In genomic region chr10:77890097-77890496, GRCh38 we compare ENCODE assay signal across 14 cellular contexts. TPM values are rescaled to one million over a fixed set of nuclear protein-coding genes. Genes with fewer than 3 reads are reported as not detected.
DNase-seq lines count a peak whose midpoint lies in the region; ATAC-seq, FAIRE-seq and TF ChIP-seq lines count a peak whose summit lies in the region.
"Had no signal": no experiment of that assay in that cellular context is flagged by ENCODE, and none has a peak within 500 bp of the region (broad histone marks: within the 10 kb centered on the region; RNA-seq: fewer than 3 reads in every experiment).

No MANE protein-coding gene starts in this region.

- ATAC-seq in natural killer cell, result no peak

- H3K4me3 ChIP-seq in AG04450 (ENCODE audit: low read depth, low read length) (no peak overlapping the region), HUES64 (ENCODE audit: low read length) (no peak overlapping the region), kidney epithelial cell (ENCODE audit: low read depth, low read length) (no peak overlapping the region)
- H3K4me3 ChIP-seq: tibial artery had no signal

- H3K27me3 Mint-ChIP-seq in brain (no peaks in the 10 kb centered on the region), natural killer cell (ENCODE audit: low read depth in 2 of 2) (no peaks in the 10 kb centered on the region)

- no peaks in the 10 kb centered on the region for H3K9me3 ChIP-seq in AG04450 (ENCODE audit: control insufficient read depth, insufficient read depth, low read length)
- no peaks in the 10 kb centered on the region for H3K9me3 ChIP-seq in HUES64 (ENCODE audit: insufficient read depth, low read depth, low read length)
- H3K9me3 ChIP-seq: tibial artery had no signal

- H3K36me3 ChIP-seq in HUES64 (ENCODE audit: insufficient read depth, low read length) (no peaks in the 10 kb centered on the region), kidney epithelial cell (ENCODE audit: control insufficient read depth, insufficient read depth, low read length) (no peaks in the 10 kb centered on the region)
- H3K36me3 ChIP-seq: tibial artery had no signal

- intact Hi-C loops in natural killer cell (cut with micrococcal nuclease), result no loop called here

- H3K36me3 Mint-ChIP-seq in brain, result no peaks in the 10 kb centered on the region
- H3K36me3 Mint-ChIP-seq in natural killer cell, result no peaks in the 10 kb centered on the region

- H3K9me3 Mint-ChIP-seq in brain (no peaks in the 10 kb centered on the region), natural killer cell (no peaks in the 10 kb centered on the region)

- H3K4me3 Mint-ChIP-seq in brain, result no peak overlapping the region
- no peak overlapping the region for H3K4me3 Mint-ChIP-seq in natural killer cell
- H3K4me3 Mint-ChIP-seq: B cell had no signal

- H3K4me1 Mint-ChIP-seq in brain (peaks cover 100% of the 10 kb centered on the region), natural killer cell (peaks cover 53 to 61% of the 10 kb centered on the region in 2 donors)
- H3K4me1 Mint-ChIP-seq: B cell had no signal

- CTCF ChIA-PET in AG04450 (lab: Charles Lee), result interaction anchor here (1.6 kb wide), 1 partner anchor 22 kb away, joined by 6 read pairs; no protein-coding TSS in a partner anchor

- FAIRE-seq in frontal cortex (lab: Jason Lieb, UNC), result no peak

- H3K4me1 ChIP-seq in HUES64 (ENCODE audit: insufficient read depth, low read length), result peaks cover 44% of the 10 kb centered on the region

- POLR2A ChIA-PET in AG04450 (lab: Yijun Ruan, JAX), result no interaction called here

- H3K27me3 ChIP-seq in AG04450 (ENCODE audit: control insufficient read depth, insufficient read depth, low read length), result no peaks in the 10 kb centered on the region
- no peaks in the 10 kb centered on the region for H3K27me3 ChIP-seq in HUES64 (ENCODE audit: insufficient read depth, low read length)
- no peaks in the 10 kb centered on the region for H3K27me3 ChIP-seq in kidney epithelial cell (ENCODE audit: control insufficient read depth, insufficient read depth, low read length)
- H3K27me3 ChIP-seq: tibial artery had no signal

- 0 out of 2 replicates have a peak, but pooled peaks have one; percentile 4 for TF ChIP-seq CTCF in AG04450 (IDR thresholded peaks at IDR 0.05; ENCODE audit: low read depth, low read length)
- no peak for TF ChIP-seq CTCF in brain (conservative IDR thresholded peaks at IDR 0.05)
- peak; percentile 14 for TF ChIP-seq CTCF in kidney epithelial cell (IDR thresholded peaks at IDR 0.05; ENCODE audit: insufficient read depth, low read length, poor library complexity, severe bottlenecking)
- TF ChIP-seq CTCF in natural killer cell (IDR thresholded peaks at IDR 0.05), result no peak

- peak overlapping the region in 4 of 5 experiments; percentile 51 to 99 (median 91) for H3K27ac Mint-ChIP-seq in brain
- H3K27ac Mint-ChIP-seq in natural killer cell, result no peak overlapping the region
- H3K27ac Mint-ChIP-seq: B cell had no signal

- DNase-seq in AG04450 (ENCODE audit: low read depth, low spot score) (no peak), kidney epithelial cell (ENCODE audit: low read depth) (no peak), NCI-H2171 treated with DMSO at 0.1 percent for 48 hours (lab: John Stamatoyannopoulos, UW) (no peak), frontal cortex (ENCODE audit: low spot score in 2 of 2) (no peak), natural killer cell (no peak)
- no peak for DNase-seq in stimulated activated CD8-positive, alpha-beta memory T cell treated with anti-CD3 and anti-CD28 coated beads, Interleukin-4, amount 100 ng/mL, for 48 hours
- DNase-seq: activated CD8-positive, alpha-beta memory T cell treated with anti-CD3 and anti-CD28 coated beads, Interleukin-2, amount 50 U/mL, for 4 hours; effector CD8-positive, alpha-beta T cell; OCI-M1; T1000; tibial artery had no signal

- 73% methylated on average over 7 of the region's 7 CpGs for WGBS in HUES64

- H3K27ac ChIP-seq in AG04450 (ENCODE audit: low read depth, low read length), result peak overlapping the region; percentile 21
- H3K27ac ChIP-seq in HUES64 (ENCODE audit: low read depth, low read length), result peak overlapping the region; percentile 83; the same call in 1 of the 2 replicates

- H3K9ac ChIP-seq in HUES64 (ENCODE audit: low read depth, low read length), result no peak overlapping the region

RNA-seq across cellular contexts. Expression of gene DLG5, which starts 36.5 kb away (rescaled TPM):
- 16.3 and 21.9 TPM in 2 replicates for polyA plus RNA-seq in AG04450 (2011; rRNA removed)
- 37.3 and 43.2 TPM in 2 replicates for polyA minus RNA-seq in AG04450 (2011; rRNA and poly(A)+ RNA removed)
- 39.8 TPM for polyA plus RNA-seq in HUES64 (2013, experiment 1 of 2)
- polyA plus RNA-seq in HUES64 (2013, experiment 2 of 2), result 45.5 TPM
- 20.7 TPM for polyA plus RNA-seq in brain (ENCODE audit: insufficient read depth, low read depth, low replicate concordance)
- total RNA-seq in kidney epithelial cell, result 35.9 and 42.1 TPM in 2 replicates
- 33.4 TPM for total RNA-seq in frontal cortex
- total RNA-seq in natural killer cell, result 10 to 100 TPM; 52.8 to 75.0 (median 52.9) TPM

Comparison
In these comparisons a context has a peak if more than half of its experiments do, and no peak if none do; other contexts are left out.
1. CTCF ChIP-seq: peak in AG04450 (single experiment) and kidney epithelial cell (single experiment); none in brain (0 of 2) and natural killer cell (single experiment).
2. H3K27ac Mint-ChIP-seq: peak in brain (4 of 5); none in natural killer cell (0 of 2).